ENCODE assay signal across 1 cellular context in the genomic region with DNA sequence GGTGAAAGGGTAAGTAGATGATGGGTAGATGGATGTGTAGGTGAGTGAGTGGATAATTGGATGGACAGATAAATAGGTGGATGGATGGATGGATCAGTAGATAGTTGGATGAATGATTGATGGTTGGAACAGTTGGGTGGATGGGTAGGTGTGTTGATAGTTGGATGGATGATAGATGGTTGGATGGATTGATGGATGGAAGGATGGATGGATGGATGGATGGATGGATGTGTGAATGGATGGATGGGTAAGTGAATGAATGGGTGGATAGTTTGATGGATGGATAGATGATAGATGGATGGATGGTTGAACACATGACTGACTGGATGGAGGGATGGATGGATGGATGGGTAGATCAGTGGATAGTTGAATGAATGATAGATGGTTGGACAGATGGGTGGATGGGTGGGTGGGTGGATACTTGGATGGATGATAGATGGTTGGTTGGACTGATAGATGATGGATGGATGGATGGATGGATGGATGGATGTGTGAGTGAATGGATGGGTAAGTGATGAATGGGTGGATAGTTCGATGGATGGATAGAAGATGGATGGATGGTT.
TF ChIP-seq lines count a peak whose summit lies in the region.

No MANE protein-coding gene starts in this region.

TF ChIP-seq in H1, 55 proteins besides CTCF, POLR2A, EP300 and RAD21:
- no peak for TF ChIP-seq HDAC2 (IDR thresholded peaks at IDR 0.05; ENCODE audit: borderline replicate concordance in 1 of 2, low read depth in 2 of 2, low read length in 2 of 2)
- no peak for TF ChIP-seq JUND (IDR thresholded peaks at IDR 0.05; ENCODE audit: low read length)
- no peak for TF ChIP-seq TAF1 (IDR thresholded peaks at IDR 0.05; ENCODE audit: low read depth, low read length)
- no peak for TF ChIP-seq BRCA1 (IDR thresholded peaks at IDR 0.05; ENCODE audit: low read depth, low read length)
- TF ChIP-seq HDAC6 (IDR thresholded peaks at IDR 0.05; ENCODE audit: low read depth, low read length) = no peak
- no peak for TF ChIP-seq SIX5 (IDR thresholded peaks at IDR 0.05; ENCODE audit: low read depth, low read length)
- TF ChIP-seq FOSL1 (IDR thresholded peaks at IDR 0.05; ENCODE audit: insufficient read depth, low read depth, low read length) = no peak
- TF ChIP-seq BACH1 (IDR thresholded peaks at IDR 0.05; ENCODE audit: low read length) = no peak
- no peak for TF ChIP-seq EGR1 (IDR thresholded peaks at IDR 0.05; ENCODE audit: borderline replicate concordance, low read depth, low read length)
